Comparison of ENCODE assay signal across 16 cellular contexts in genomic region chr7:149728491-149729375, GRCh38. TPM values are rescaled to one million over a fixed set of nuclear protein-coding genes. Genes with fewer than 3 reads are reported as not detected.
DNase-seq lines count a peak whose midpoint lies in the region; ATAC-seq and TF ChIP-seq lines count a peak whose summit lies in the region.
"Had no signal": no experiment of that assay in that cellular context is flagged by ENCODE, and none has a peak within 500 bp of the region (broad histone marks: within the 10 kb centered on the region; RNA-seq: fewer than 3 reads in every experiment).

No MANE protein-coding gene starts in this region.

- peaks cover 0 to 25% (median 5%) of the 10 kb centered on the region in 12 donors for H3K4me1 ChIP-seq in heart left ventricle

- TF ChIP-seq CTCF in heart left ventricle (IDR thresholded peaks at IDR 0.05) (no peak), coronary artery (IDR thresholded peaks at IDR 0.05) (no peak)

- peaks cover 6% of the 10 kb centered on the region for H3K36me3 Mint-ChIP-seq in effector memory CD8-positive, alpha-beta T cell (ENCODE audit: insufficient read depth)

- peak; percentile 67 for DNase-seq in cardiac septum (ENCODE audit: low spot score)
- DNase-seq in heart left ventricle, result no peak
- peak; percentile 69 for DNase-seq in coronary artery (ENCODE audit: low spot score)
- DNase-seq in mesenteric fat pad (ENCODE audit: low spot score), result peak; percentile 77
- no peak for DNase-seq in effector memory CD8-positive, alpha-beta T cell
- DNase-seq: HCEC 1CT, NCI-H1105, NCI-H2081 treated with DMSO at 0.1 percent for 48 hours, NCI-H446 treated with DMSO at 0.1 percent for 48 hours had no signal

- no peak overlapping the region for H3K4me3 Mint-ChIP-seq in effector memory CD8-positive, alpha-beta T cell
- H3K4me3 Mint-ChIP-seq: B cell had no signal

- no peaks in the 10 kb centered on the region for H3K4me1 Mint-ChIP-seq in effector memory CD8-positive, alpha-beta T cell (ENCODE audit: low read depth in 2 of 2)
- H3K4me1 Mint-ChIP-seq: B cell had no signal

- intact Hi-C loops in cardiac septum (cut with DNase I), result no loop called here
- intact Hi-C loops in heart left ventricle (cut with DNase I), result no loop called here

- no peak for ATAC-seq in heart left ventricle
- no peak for ATAC-seq in effector memory CD8-positive, alpha-beta T cell (replicated peaks)
- ATAC-seq in GM21737 (IDR thresholded peaks at IDR 0.05; ENCODE audit: unreplicated experiment), result no peak
- ATAC-seq in HG02938 (IDR thresholded peaks at IDR 0.05; ENCODE audit: unreplicated experiment), result no peak
- ATAC-seq: K562, Panc1 had no signal

- H3K4me3 ChIP-seq in heart left ventricle (no peak overlapping the region), coronary artery (no peak overlapping the region)
- H3K4me3 ChIP-seq: K562 had no signal

- H3K27me3 Mint-ChIP-seq in effector memory CD8-positive, alpha-beta T cell, result no peaks in the 10 kb centered on the region
- H3K27me3 Mint-ChIP-seq: B cell had no signal

- H3K27ac ChIP-seq in heart left ventricle (peak overlapping the region in 4 of 12 donors; percentile 56 to 80 (median 76)), coronary artery (no peak overlapping the region), temporal lobe (ENCODE audit: low read depth, low read length) (peak overlapping the region; percentile 69)

- TF ChIP-seq POLR2A in heart left ventricle (IDR thresholded peaks at IDR 0.05), result no peak

- H3K9me3 Mint-ChIP-seq in effector memory CD8-positive, alpha-beta T cell, result no peaks in the 10 kb centered on the region

- peaks cover 0 to 100% (median 83%) of the 10 kb centered on the region in 9 donors for H3K36me3 ChIP-seq in heart left ventricle

- H3K27ac Mint-ChIP-seq in effector memory CD8-positive, alpha-beta T cell, result no peak overlapping the region
- H3K27ac Mint-ChIP-seq: B cell had no signal

- 89 to 98% (median 91%) methylated on average over 10 to 21 of the region's 21 CpGs for WGBS in heart left ventricle, 4 donors

- no peaks in the 10 kb centered on the region for H3K27me3 ChIP-seq in heart left ventricle

- no peaks in the 10 kb centered on the region for H3K9me3 ChIP-seq in heart left ventricle

RNA-seq across cellular contexts. Expression of gene ZNF467, which starts 44.7 kb away (rescaled TPM):
- total RNA-seq in cardiac septum (7.0 TPM), heart left ventricle (1 to 10 TPM; 2.6 to 9.5 (median 5.1) TPM), mesenteric fat pad (11.5 TPM), temporal lobe (1.2 TPM)
- 1 to 10 TPM; 3.6 to 4.7 TPM for polyA plus RNA-seq in heart left ventricle
- total RNA-seq: A172 had no signal

Comparison
In these comparisons a context has a peak if more than half of its experiments do, and no peak if none do; other contexts are left out.
1. DNase-seq: peak in cardiac septum (single experiment), coronary artery (single experiment) and mesenteric fat pad (single experiment); none in heart left ventricle (0 of 5) and effector memory CD8-positive, alpha-beta T cell (0 of 3).